ENCODE assay signal across 1 cellular context in genomic region chr16:30187971-30188561, GRCh38.
TF ChIP-seq lines count a peak whose summit lies in the region.

No MANE protein-coding gene starts in this region.

TF ChIP-seq in K562, 482 proteins besides CTCF, POLR2A, EP300 and RAD21:
- TF ChIP-seq CBX1 (IDR thresholded peaks at IDR 0.05; ENCODE audit: low read depth): no peak
- TF ChIP-seq POLR2G (IDR thresholded peaks at IDR 0.05; ENCODE audit: low read depth, low read length): peak; percentile 35; the same call in 1 of the 2 replicates
TF ChIP-seq in K562: peak in this region for 1.
